ENCODE assay signal across 1 cellular context in the genomic region with DNA sequence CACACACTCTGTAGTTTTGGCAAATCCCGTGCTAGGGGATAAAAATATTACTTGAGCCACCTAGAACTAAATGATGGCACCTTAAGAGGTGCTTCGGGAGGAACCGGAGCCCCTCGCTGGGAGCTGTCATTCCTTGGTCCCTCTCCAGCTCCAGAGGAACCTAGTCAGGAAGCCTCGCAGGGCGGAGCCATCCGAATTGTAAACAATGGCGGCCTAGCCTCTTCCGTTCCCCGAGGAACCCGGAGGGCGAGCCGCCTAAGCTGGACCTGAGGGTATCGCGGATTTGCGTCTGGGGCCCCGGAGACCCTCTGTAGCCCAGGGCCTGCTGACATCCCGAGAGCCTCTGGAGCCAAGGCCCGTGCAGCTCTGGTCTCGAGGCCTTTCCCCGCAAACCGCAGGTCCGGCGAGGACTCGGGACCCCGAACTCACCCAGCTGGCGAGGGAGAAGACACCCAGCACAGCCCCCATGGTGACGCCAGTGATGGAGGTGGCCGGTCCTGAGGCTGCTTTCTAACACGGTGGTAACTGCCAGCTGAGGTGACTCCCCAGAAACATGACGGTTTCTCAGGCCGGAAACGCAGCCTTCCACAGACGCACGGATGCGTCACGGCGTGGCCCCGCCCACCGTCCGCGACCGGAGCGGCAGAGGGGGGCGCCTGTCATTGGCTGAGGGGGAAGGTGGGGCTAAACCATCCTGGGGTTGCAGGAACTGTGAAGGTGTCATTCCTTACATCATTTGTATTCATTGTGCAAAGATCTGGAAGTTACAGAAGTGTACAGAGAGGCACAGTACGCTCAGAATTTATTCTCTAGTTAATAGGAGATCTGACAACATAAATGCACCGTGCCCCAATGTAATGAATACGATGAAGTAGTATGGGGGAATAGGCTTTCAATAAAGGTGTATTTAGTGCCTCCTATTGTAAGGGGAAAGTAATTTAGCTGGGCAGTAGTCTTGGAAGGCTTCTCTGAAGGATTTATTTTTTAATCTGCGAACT.
TF ChIP-seq lines count a peak whose summit lies in the region.

Gene SERINC3 (minus strand): TSS at position 587 of the 998 bp plus-strand sequence. CDS start 119 bp downstream, at position 468.

TF ChIP-seq in HepG2, 621 proteins besides CTCF, POLR2A, EP300 and RAD21 (continued from another document and continues in another):
- TF ChIP-seq TFDP1 (CRISPR knock-in tag; IDR thresholded peaks at IDR 0.05; ENCODE audit: borderline replicate concordance) (0 out of 2 replicates have a peak, but pooled peaks have one; percentile 65), ZFP36L2 (CRISPR knock-in tag; IDR thresholded peaks at IDR 0.05) (no peak), MIER2 (CRISPR knock-in tag; IDR thresholded peaks at IDR 0.05) (no peak), KDM6A (CRISPR knock-in tag; IDR thresholded peaks at IDR 0.05; ENCODE audit: low read depth) (no peak), NR3C1 (CRISPR knock-in tag; IDR thresholded peaks at IDR 0.05) (no peak), ZNF644 (CRISPR knock-in tag; IDR thresholded peaks at IDR 0.05; ENCODE audit: low read depth) (no peak; the same call in 1 of the 2 replicates), RCOR2 (CRISPR knock-in tag; IDR thresholded peaks at IDR 0.05) (no peak), SOX13 (IDR thresholded peaks at IDR 0.05) (no peak), SOX13 (CRISPR knock-in tag; conservative IDR thresholded peaks at IDR 0.05 in 1 of 2, IDR thresholded peaks at IDR 0.05 in 1 of 2) (no peak; a peak in 2 of 4 replicates), BATF2 (CRISPR knock-in tag; IDR thresholded peaks at IDR 0.05) (no peak), SNAI1 (CRISPR knock-in tag; IDR thresholded peaks at IDR 0.05; ENCODE audit: borderline replicate concordance) (0 out of 2 replicates have a peak, but pooled peaks have one; percentile 91), ZNF558 (CRISPR knock-in tag; IDR thresholded peaks at IDR 0.05; ENCODE audit: borderline replicate concordance) (0 out of 2 replicates have a peak, but pooled peaks have one; percentile 80), NR2F1 (CRISPR knock-in tag; IDR thresholded peaks at IDR 0.05) (0 out of 4 replicates have a peak, but pooled peaks of 1 of the 2 experiments have one; percentile 24), NFE2 (CRISPR knock-in tag; IDR thresholded peaks at IDR 0.05) (0 out of 2 replicates have a peak, but pooled peaks have one; percentile 19), GLI4 (CRISPR knock-in tag; IDR thresholded peaks at IDR 0.05; ENCODE audit: borderline replicate concordance) (peak; percentile 77; the same call in 1 of the 2 replicates), SYNCRIP (IDR thresholded peaks at IDR 0.05; ENCODE audit: insufficient read depth, low read depth, low read length) (no peak), ZNF225 (CRISPR knock-in tag; IDR thresholded peaks at IDR 0.05) (peak; percentile 94), SETDB1 (CRISPR knock-in tag; IDR thresholded peaks at IDR 0.05; ENCODE audit: borderline replicate concordance) (no peak), KDM4B (CRISPR knock-in tag; IDR thresholded peaks at IDR 0.05) (no peak; the same call in 1 of the 2 replicates), GLMP (CRISPR knock-in tag; IDR thresholded peaks at IDR 0.05; ENCODE audit: borderline replicate concordance) (no peak), KLF6 (CRISPR knock-in tag; IDR thresholded peaks at IDR 0.05) (0 out of 2 replicates have a peak, but pooled peaks have one; percentile 29), DDIT3 (CRISPR knock-in tag; IDR thresholded peaks at IDR 0.05) (0 out of 2 replicates have a peak, but pooled peaks have one; percentile 75), ZSCAN21 (CRISPR knock-in tag; IDR thresholded peaks at IDR 0.05; ENCODE audit: borderline replicate concordance) (peak; percentile 83), SUZ12 (IDR thresholded peaks at IDR 0.05; ENCODE audit: low read depth, low read length) (no peak), SP2 (CRISPR knock-in tag; IDR thresholded peaks at IDR 0.05) (peak; percentile 55), KAT7 (CRISPR knock-in tag; IDR thresholded peaks at IDR 0.05; ENCODE audit: borderline replicate concordance) (peak; percentile 76; the same call in 1 of the 2 replicates), JUN (CRISPR knock-in tag; IDR thresholded peaks at IDR 0.05) (peak; percentile 86), TEAD3 (CRISPR knock-in tag; optimal IDR thresholded peaks at IDR 0.05; ENCODE audit: borderline replicate concordance) (peak; percentile 65), HCFC1 (IDR thresholded peaks at IDR 0.05; ENCODE audit: low read depth, low read length) (peak; percentile 35; the same call in 1 of the 2 replicates), E2F5 (CRISPR knock-in tag; conservative IDR thresholded peaks at IDR 0.05) (no peak; the same call in 1 of the 2 replicates), ZNF333 (CRISPR knock-in tag; IDR thresholded peaks at IDR 0.05; ENCODE audit: borderline replicate concordance) (peak; percentile 88; the same call in 1 of the 2 replicates), MNT (IDR thresholded peaks at IDR 0.05) (peak; percentile 31; the same call in 1 of the 2 replicates), HNF1A (IDR thresholded peaks at IDR 0.05; ENCODE audit: low read depth) (no peak), HNF1A (CRISPR knock-in tag; IDR thresholded peaks at IDR 0.05; ENCODE audit: borderline replicate concordance) (peak; percentile 83; the same call in 1 of the 2 replicates), MTF1 (CRISPR knock-in tag; IDR thresholded peaks at IDR 0.05) (peak; percentile 23; the same call in 1 of the 2 replicates), ZNF782 (CRISPR knock-in tag; IDR thresholded peaks at IDR 0.05; ENCODE audit: borderline replicate concordance) (peak; percentile 91), ZSCAN12 (CRISPR knock-in tag; IDR thresholded peaks at IDR 0.05) (peak; percentile 84)
- TF ChIP-seq, protein P1, sequence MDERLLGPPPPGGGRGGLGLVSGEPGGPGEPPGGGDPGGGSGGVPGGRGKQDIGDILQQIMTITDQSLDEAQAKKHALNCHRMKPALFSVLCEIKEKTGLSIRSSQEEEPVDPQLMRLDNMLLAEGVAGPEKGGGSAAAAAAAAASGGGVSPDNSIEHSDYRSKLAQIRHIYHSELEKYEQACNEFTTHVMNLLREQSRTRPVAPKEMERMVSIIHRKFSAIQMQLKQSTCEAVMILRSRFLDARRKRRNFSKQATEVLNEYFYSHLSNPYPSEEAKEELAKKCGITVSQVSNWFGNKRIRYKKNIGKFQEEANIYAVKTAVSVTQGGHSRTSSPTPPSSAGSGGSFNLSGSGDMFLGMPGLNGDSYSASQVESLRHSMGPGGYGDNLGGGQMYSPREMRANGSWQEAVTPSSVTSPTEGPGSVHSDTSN (CRISPR knock-in tag; IDR thresholded peaks at IDR 0.05), result 0 out of 2 replicates have a peak, but pooled peaks have one; percentile 32
- TF ChIP-seq, protein P2, sequence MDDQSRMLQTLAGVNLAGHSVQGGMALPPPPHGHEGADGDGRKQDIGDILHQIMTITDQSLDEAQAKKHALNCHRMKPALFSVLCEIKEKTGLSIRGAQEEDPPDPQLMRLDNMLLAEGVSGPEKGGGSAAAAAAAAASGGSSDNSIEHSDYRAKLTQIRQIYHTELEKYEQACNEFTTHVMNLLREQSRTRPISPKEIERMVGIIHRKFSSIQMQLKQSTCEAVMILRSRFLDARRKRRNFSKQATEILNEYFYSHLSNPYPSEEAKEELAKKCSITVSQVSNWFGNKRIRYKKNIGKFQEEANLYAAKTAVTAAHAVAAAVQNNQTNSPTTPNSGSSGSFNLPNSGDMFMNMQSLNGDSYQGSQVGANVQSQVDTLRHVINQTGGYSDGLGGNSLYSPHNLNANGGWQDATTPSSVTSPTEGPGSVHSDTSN (CRISPR knock-in tag; IDR thresholded peaks at IDR 0.05; ENCODE audit: borderline replicate concordance), result peak; percentile 65
